2 cellular contexts compared by ENCODE assay signal in genomic region chr16:74353038-74353437, GRCh38. TPM values are rescaled to one million over a fixed set of nuclear protein-coding genes. Genes with fewer than 3 reads are reported as not detected.
"Had no signal": no experiment of that assay in that cellular context is flagged by ENCODE, and none has a peak within 500 bp of the region (broad histone marks: within the 10 kb centered on the region; RNA-seq: fewer than 3 reads in every experiment).

No MANE protein-coding gene starts in this region.

RNA-seq across cellular contexts. Expression of gene NPIPB15, which starts 23.1 kb away (rescaled TPM):
- total RNA-seq: lower lobe of right lung had no signal
- polyA plus RNA-seq: neural cell had no signal
